Comparison of ENCODE assay signal across 24 cellular contexts in genomic region chr11:27535103-27535502, GRCh38. TPM values are rescaled to one million over a fixed set of nuclear protein-coding genes. Genes with fewer than 3 reads are reported as not detected.
A peak's percentile ranks its signal among the peaks of the same experiment; 100 is the strongest.
DNase-seq lines count a peak whose midpoint lies in the region; ATAC-seq lines count a peak whose summit lies in the region.
"Had no signal": no experiment of that assay in that cellular context is flagged by ENCODE, and none has a peak within 500 bp of the region (broad histone marks: within the 10 kb centered on the region; RNA-seq: fewer than 3 reads in every experiment).

No MANE protein-coding gene starts in this region.

- DNase-seq in Right ventricle myocardium superior (no peak), cardiac septum (ENCODE audit: low spot score) (no peak), left ventricle myocardium superior (no peak), left cardiac atrium (no peak)
- DNase-seq: 8988T; ACHN; AML-193; BE2C; C1 segment of cervical spinal cord; Caco-2; Calu3; CD4-positive, alpha-beta memory T cell; CD4-positive, alpha-beta T cell; CD4-positive, CD25-positive, alpha-beta regulatory T cell; CD8-positive, alpha-beta memory T cell; CD8-positive, alpha-beta T cell; COR-L47; DMS153; DMS53; DMS79; DMS79 treated with DMSO at 0.1 percent for 48 hours; DND-41; EL had no signal

- ATAC-seq in Right ventricle myocardium superior (ENCODE audit: poor library complexity) (peak; percentile 68), left ventricle myocardium superior (peak; percentile 63), left cardiac atrium (no peak)
- ATAC-seq: A549; CD8-positive, alpha-beta T cell had no signal

- intact Hi-C loops in Right ventricle myocardium superior (cut with DNase I) (no loop called here), cardiac septum (cut with DNase I) (no loop called here), left ventricle myocardium superior (cut with micrococcal nuclease) (loop anchor here (10.0 kb wide), 1 partner anchor 110 kb away; no protein-coding TSS in a partner anchor), left cardiac atrium (cut with DNase I) (no loop called here)

RNA-seq across cellular contexts. Expression of gene LIN7C, which starts 28.5 kb away (rescaled TPM):
- total RNA-seq in Right ventricle myocardium superior (14.9 TPM), cardiac septum (17.4 TPM), left ventricle myocardium superior (18.3 TPM), left cardiac atrium (10 to 100 TPM; 15.4 to 24.2 TPM)

Comparison
In these comparisons a context has a peak if more than half of its experiments do, and no peak if none do; other contexts are left out.
1. ATAC-seq: peak in Right ventricle myocardium superior (single experiment) and left ventricle myocardium superior (single experiment); none in left cardiac atrium (0 of 2).